Comparison of ENCODE assay signal across 19 cellular contexts in genomic region chr2:85458611-85459563, GRCh38. TPM values are rescaled to one million over a fixed set of nuclear protein-coding genes. Genes with fewer than 3 reads are reported as not detected.
DNase-seq lines count a peak whose midpoint lies in the region; ATAC-seq, FAIRE-seq and TF ChIP-seq lines count a peak whose summit lies in the region.
"Had no signal": no experiment of that assay in that cellular context is flagged by ENCODE, and none has a peak within 500 bp of the region (broad histone marks: within the 10 kb centered on the region; RNA-seq: fewer than 3 reads in every experiment).

No MANE protein-coding gene starts in this region.

- H3K27me3 ChIP-seq in H1 (replicated peaks in 1 of 4; ENCODE audit: control insufficient read depth in 3 of 4, extremely low read depth in 1 of 4, insufficient read depth in 3 of 4, low read length in 3 of 4), result peaks cover 0 to 3% (median 1%) of the 10 kb centered on the region in 4 experiments; a peak in 2 of 7 replicates
- H3K27me3 ChIP-seq in mesenchymal stem cell (ENCODE audit: control insufficient read depth in 1 of 2, insufficient read depth in 1 of 2, low read length in 2 of 2), result no peaks in the 10 kb centered on the region
- H3K27me3 ChIP-seq: body of pancreas had no signal

- 0 out of 3 replicates have a peak, but pooled peaks of 1 of the 2 experiments have one; percentile 78 for TF ChIP-seq EP300 in H1 (IDR thresholded peaks at IDR 0.05; ENCODE audit: borderline replicate concordance in 1 of 2, low read depth in 2 of 2, low read length in 2 of 2)

- H2BK5ac ChIP-seq in H1 (ENCODE audit: low read depth, low read length) (peak overlapping the region; percentile 49; the same call in 1 of the 2 replicates), mesenchymal stem cell (ENCODE audit: low read depth, low read length, poor library complexity, severe bottlenecking) (no peak overlapping the region)

- H3K14ac ChIP-seq in H1 (ENCODE audit: insufficient read length) (no peak overlapping the region), mesenchymal stem cell (ENCODE audit: low read length in 2 of 2) (no peak overlapping the region)

- H3K23ac ChIP-seq in H1 (ENCODE audit: insufficient read length) (no peak overlapping the region), mesenchymal stem cell (ENCODE audit: low read length in 2 of 2) (no peak overlapping the region)

- no peak overlapping the region for H2BK15ac ChIP-seq in H1 (ENCODE audit: low read length)
- H2BK15ac ChIP-seq in mesenchymal stem cell (ENCODE audit: low read depth, poor library complexity, severe bottlenecking), result peak overlapping the region; percentile 12

- H2BK20ac ChIP-seq in H1 (ENCODE audit: low read length), result peak overlapping the region; percentile 27; the same call in 1 of the 2 replicates

- no peak for TF ChIP-seq RAD21 in H1 (IDR thresholded peaks at IDR 0.05 in 1 of 2, conservative IDR thresholded peaks at IDR 0.05 in 1 of 2; ENCODE audit: low read depth in 2 of 2, low read length in 2 of 2)

- H3K27ac ChIP-seq in H1 (ENCODE audit: low read depth, low read length) (peak overlapping the region; percentile 18; the same call in 1 of the 2 replicates), mesenchymal stem cell (ENCODE audit: low read length, poor library complexity, severe bottlenecking) (no peak overlapping the region)
- H3K27ac ChIP-seq: body of pancreas had no signal

- H4K20me1 ChIP-seq in H1 (replicated peaks in 1 of 2; ENCODE audit: control insufficient read depth in 1 of 2, insufficient read depth in 2 of 2, low read length in 2 of 2), result no peaks in the 10 kb centered on the region

- H3K9ac ChIP-seq in H1 (replicated peaks in 1 of 4; ENCODE audit: extremely low read depth in 1 of 4, low read depth in 3 of 4, low read length in 3 of 4) (no peak overlapping the region), mesenchymal stem cell (ENCODE audit: low read length) (no peak overlapping the region)

- H3K4ac ChIP-seq in H1 (replicated peaks; ENCODE audit: insufficient read length, low read depth, low read length), result no peak overlapping the region
- H3K4ac ChIP-seq in mesenchymal stem cell (ENCODE audit: low read depth in 1 of 2, low read length in 2 of 2), result no peak overlapping the region

- CTCF ChIA-PET in H1 (lab: Charles Lee; ENCODE audit: partially characterized antibody), result interaction anchor here (1.0 to 1.9 kb wide), 5 partner anchors 13 to 93 kb away, joined by 3 to 4 read pairs (median 4); no protein-coding TSS in a partner anchor

- H3K4me2 ChIP-seq in H1 (ENCODE audit: insufficient read depth in 1 of 2, low read depth in 2 of 2, low read length in 2 of 2) (peak overlapping the region; percentile 30 to 32; a peak in 3 of 4 replicates), mesenchymal stem cell (ENCODE audit: low read length, poor library complexity, severe bottlenecking) (no peak overlapping the region)

- peaks cover 7 to 14% (median 10%) of the 10 kb centered on the region in 4 experiments for H3K4me1 ChIP-seq in H1 (replicated peaks in 1 of 4; ENCODE audit: control insufficient read depth in 3 of 4, insufficient read depth in 4 of 4, low read length in 3 of 4)
- no peaks in the 10 kb centered on the region for H3K4me1 ChIP-seq in mesenchymal stem cell (ENCODE audit: control insufficient read depth, insufficient read depth, low read depth, low read length)

- H4K5ac ChIP-seq in H1 (ENCODE audit: insufficient read length, low read depth, low read length), result no peak overlapping the region

- H3K79me2 ChIP-seq in H1 (ENCODE audit: control insufficient read depth in 1 of 2, insufficient read depth in 2 of 2, low read length in 2 of 2), result no peaks in the 10 kb centered on the region

- H2BK12ac ChIP-seq in H1 (ENCODE audit: low read depth, low read length) (peak overlapping the region; percentile 99), mesenchymal stem cell (ENCODE audit: low read length in 2 of 2) (no peak overlapping the region)

- ATAC-seq in HG03571 (IDR thresholded peaks at IDR 0.05; ENCODE audit: unreplicated experiment) (no peak), GM21825 (IDR thresholded peaks at IDR 0.05; ENCODE audit: unreplicated experiment) (no peak)
- ATAC-seq: body of pancreas had no signal

- no peaks in the 10 kb centered on the region for H3K79me1 ChIP-seq in H1 (ENCODE audit: low read depth, low read length)
- no peaks in the 10 kb centered on the region for H3K79me1 ChIP-seq in mesenchymal stem cell (replicated peaks; ENCODE audit: low read length, poor library complexity, severe bottlenecking)

- 0 out of 3 replicates have a peak, but pooled peaks of 1 of the 2 experiments have one; percentile 31 for TF ChIP-seq POLR2A in H1 (IDR thresholded peaks at IDR 0.05; ENCODE audit: control extremely low read depth in 1 of 2, low read depth in 2 of 2, low read length in 2 of 2)

- H2BK120ac ChIP-seq in H1 (replicated peaks; ENCODE audit: low read depth, low read length) (no peak overlapping the region), mesenchymal stem cell (ENCODE audit: low read depth, low read length) (no peak overlapping the region)

- DNase-seq in ELR (ENCODE audit: low read depth), result peak; percentile 58
- DNase-seq in M059J (ENCODE audit: low read depth), result peak; percentile 62
- peak in 1 of 2 experiments; percentile 25 for DNase-seq in H1 (ENCODE audit: low read depth in 1 of 2, low spot score in 2 of 2)
- no peak for DNase-seq in mesenchymal stem cell
- no peak for DNase-seq in cerebellar cortex (ENCODE audit: low spot score)
- no peak for DNase-seq in Kasumi-1 (lab: John Stamatoyannopoulos, UW)
- DNase-seq: activated CD4-positive, alpha-beta T cell treated with anti-CD3 and anti-CD28 coated beads, Interleukin-2, amount 10 ng/mL, durations not matched to agents 24 days and 14 days; activated naive CD8-positive, alpha-beta T cell treated with anti-CD3 and anti-CD28 coated beads, Interleukin-2, amount 10 ng/mL, durations not matched to agents 7 days and 5 days; body of pancreas; NCI-H1105; NCI-H446 treated with DMSO at 0.1 percent for 48 hours; retina; stimulated activated CD4-positive, alpha-beta T cell treated with anti-CD3 and anti-CD28 coated beads, Interleukin-12 subunit alpha, Interleukin-12 subunit beta, amount 100 ng/mL, for 4 hours; stimulated activated CD8-positive, alpha-beta memory T cell treated with anti-CD3 and anti-CD28 coated beads, Interleukin-4, amount 100 ng/mL, for 48 hours had no signal

- H2AFZ ChIP-seq in H1 (ENCODE audit: low read length) (no peak overlapping the region), mesenchymal stem cell (ENCODE audit: low read depth, low read length) (no peak overlapping the region)

- H4K91ac ChIP-seq in H1 (replicated peaks; ENCODE audit: insufficient read length, low read length) (peak overlapping the region; percentile 45), mesenchymal stem cell (ENCODE audit: low read length) (no peak overlapping the region)

- H2AK5ac ChIP-seq in H1 (ENCODE audit: low read depth, low read length) (peak overlapping the region; percentile 99), mesenchymal stem cell (ENCODE audit: low read length, severe bottlenecking) (no peak overlapping the region)

- no peak overlapping the region for H3K56ac ChIP-seq in H1 (replicated peaks; ENCODE audit: insufficient read length, low read depth, low read length)

- H3K23me2 ChIP-seq in H1 (ENCODE audit: low read depth, low read length), result no peaks in the 10 kb centered on the region

- no peak for TF ChIP-seq CTCF in H1 (IDR thresholded peaks at IDR 0.05; ENCODE audit: control extremely low read depth in 1 of 3, insufficient read depth in 1 of 3, low read depth in 1 of 3, low read length in 3 of 3)

- H3K4me3 ChIP-seq in H1 (ENCODE audit: extremely low read depth in 1 of 4, insufficient read depth in 2 of 4, low read depth in 3 of 4, low read length in 4 of 4) (no peak overlapping the region; a peak in 1 of 8 replicates), mesenchymal stem cell (ENCODE audit: insufficient read depth in 1 of 2, low read depth in 1 of 2, low read length in 2 of 2) (no peak overlapping the region)
- H3K4me3 ChIP-seq: body of pancreas, lung had no signal

- peak overlapping the region; percentile 57; the same call in 1 of the 2 replicates for H3K18ac ChIP-seq in H1 (ENCODE audit: extremely low read depth, low read length)
- no peak overlapping the region for H3K18ac ChIP-seq in mesenchymal stem cell (ENCODE audit: low read depth in 1 of 2, low read length in 2 of 2)

- POLR2A ChIA-PET in H1 (lab: Charles Lee; ENCODE audit: partially characterized antibody), result interaction anchor here (0.8 to 55.3 kb wide), 7 partner anchors 9 to 88 kb away, joined by 3 to 1889 read pairs (median 4); partner anchors contain the start of genes GGCX, MAT2A and SH2D6

- WGBS in H1 (ENCODE audit: extremely low coverage in 1 of 2, insufficient coverage in 1 of 2, insufficient read length in 1 of 2, insufficient replicate concordance in 2 of 2, low coverage in 1 of 2, low lambda C conversion rate in 2 of 2, missing lambda C conversion rate in 1 of 2), 2 experiments, result 45% methylated on average over 12 of the region's 12 CpGs; no CpG with 5 or more reads in 1 of the 2 experiments
- 63% methylated on average over 10 of the region's 12 CpGs for WGBS in mesenchymal stem cell

- no peak overlapping the region for H4K8ac ChIP-seq in H1 (ENCODE audit: extremely low read depth, insufficient read depth, low read length)
- H4K8ac ChIP-seq in mesenchymal stem cell (ENCODE audit: low read length), result no peak overlapping the region

- H3K9me3 ChIP-seq in H1 (ENCODE audit: insufficient read depth in 2 of 2, low read depth in 1 of 2, low read length in 1 of 2) (no peaks in the 10 kb centered on the region), mesenchymal stem cell (ENCODE audit: control insufficient read depth, low read length) (no peaks in the 10 kb centered on the region)
- H3K9me3 ChIP-seq: body of pancreas had no signal

- FAIRE-seq in H1 (lab: Jason Lieb, UNC), result peak; percentile 19
- FAIRE-seq: islet of Langerhans, urothelium cell line had no signal

- H3K36me3 ChIP-seq in H1 (ENCODE audit: control insufficient read depth in 2 of 4, insufficient read depth in 4 of 4, low read length in 3 of 4) (no peaks in the 10 kb centered on the region), mesenchymal stem cell (ENCODE audit: control insufficient read depth in 1 of 2, insufficient read depth in 2 of 2, low read depth in 1 of 2, low read length in 2 of 2) (no peaks in the 10 kb centered on the region)

RNA-seq across cellular contexts. Expression of gene SH2D6, which starts 40.4 kb away (rescaled TPM):
- total RNA-seq in M059J (2014; rRNA removed; shearing (Covaris generic)), result not detected in 2 replicates
- total RNA-seq in H1 (2021; fragmentation: NEBNext Ultra II Directional; extraction: Animal tissue kit (Norgen Biotek cat#: 25700)), result 1.3 TPM in 1 of 2 replicates, not detected in the other
- polyA plus RNA-seq in H1 (2011; rRNA removed), result 0.17 and 0.42 TPM in 2 replicates
- 0.28 TPM for polyA plus RNA-seq in H1 (2011; cell fraction: cytosol; rRNA removed)
- 1.4 TPM for polyA plus RNA-seq in H1 (2011; cell fraction: nucleus; rRNA removed)
- 0.50 to 1.1 TPM (median 0.70 TPM) in 4 replicates for polyA plus RNA-seq in H1 (2012, experiment 1 of 2)
- polyA plus RNA-seq in H1 (2012, experiment 2 of 2), result not detected
- 0.16 TPM for polyA plus RNA-seq in H1 (2013, experiment 1 of 2)
- 0.28 TPM for polyA plus RNA-seq in H1 (2013, experiment 2 of 2)
- 0.47 TPM in 1 of 2 replicates, not detected in the other for polyA minus RNA-seq in H1 (2011; rRNA and poly(A)+ RNA removed)
- polyA minus RNA-seq in H1 (2011; cell fraction: cytosol; rRNA and poly(A)+ RNA removed), result not detected
- polyA minus RNA-seq in H1 (2011; cell fraction: nucleus; rRNA and poly(A)+ RNA removed), result 0.90 TPM
- not detected for polyA plus RNA-seq in mesenchymal stem cell (2013, experiment 1 of 2)
- 0.14 TPM for polyA plus RNA-seq in mesenchymal stem cell (2013, experiment 2 of 2)

RNA-seq across cellular contexts. Expression of gene CAPG, which starts 48.7 kb away (rescaled TPM):
- total RNA-seq in M059J (2014; rRNA removed; shearing (Covaris generic)), result 78.8 and 89.4 TPM in 2 replicates
- total RNA-seq in H1 (2021; fragmentation: NEBNext Ultra II Directional; extraction: Animal tissue kit (Norgen Biotek cat#: 25700)), result 78.6 and 80.5 TPM in 2 replicates
- 89.0 and 114 TPM in 2 replicates for polyA plus RNA-seq in H1 (2011; rRNA removed)
- 123 TPM for polyA plus RNA-seq in H1 (2011; cell fraction: cytosol; rRNA removed)
- 114 TPM for polyA plus RNA-seq in H1 (2011; cell fraction: nucleus; rRNA removed)
- 83.9 to 123 TPM (median 109 TPM) in 4 replicates for polyA plus RNA-seq in H1 (2012, experiment 1 of 2)
- polyA plus RNA-seq in H1 (2012, experiment 2 of 2), result 62.0 TPM
- 119 TPM for polyA plus RNA-seq in H1 (2013, experiment 1 of 2)
- 114 TPM for polyA plus RNA-seq in H1 (2013, experiment 2 of 2)
- 37.3 and 60.0 TPM in 2 replicates for polyA minus RNA-seq in H1 (2011; rRNA and poly(A)+ RNA removed)
- 34.6 TPM for polyA minus RNA-seq in H1 (2011; cell fraction: cytosol; rRNA and poly(A)+ RNA removed)
- 30.6 TPM for polyA minus RNA-seq in H1 (2011; cell fraction: nucleus; rRNA and poly(A)+ RNA removed)
- 109 TPM for polyA plus RNA-seq in mesenchymal stem cell (2013, experiment 1 of 2)
- polyA plus RNA-seq in mesenchymal stem cell (2013, experiment 2 of 2), result 105 TPM

Comparison
In these comparisons a context has a peak if more than half of its experiments do, and no peak if none do; other contexts are left out.
1. DNase-seq: peak in ELR (single experiment) and M059J (single experiment); none in mesenchymal stem cell (single experiment), cerebellar cortex (single experiment) and Kasumi-1 (0 of 2).